7 cellular contexts compared by ENCODE assay signal in the genomic region with DNA sequence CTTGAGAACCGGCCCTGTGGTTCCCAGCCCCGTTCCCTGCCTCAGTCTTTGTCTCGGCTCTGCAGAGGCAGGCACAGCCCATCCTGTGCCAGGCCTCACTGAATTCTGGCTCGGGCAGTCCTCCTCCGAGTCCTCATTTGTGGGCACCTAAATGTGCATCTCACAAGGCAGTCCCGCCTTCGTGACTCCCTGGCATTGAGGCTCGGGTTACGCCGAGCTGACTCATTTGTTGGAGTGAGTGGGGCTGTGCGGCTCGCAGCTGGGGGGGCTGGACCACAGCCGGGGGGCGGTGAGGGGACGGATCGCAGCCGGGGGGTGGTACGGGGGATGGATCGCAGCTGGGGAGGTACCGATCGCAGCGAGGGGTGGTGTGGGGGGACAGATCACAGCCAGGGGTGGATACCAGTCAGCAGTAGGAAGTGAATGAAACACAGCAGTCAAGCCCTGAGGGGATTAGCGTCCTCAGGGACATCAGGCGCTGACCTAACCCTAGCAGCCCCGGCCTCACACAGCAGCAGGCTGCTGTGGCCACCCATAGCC.
DNase-seq lines count a peak whose midpoint lies in the region; ATAC-seq lines count a peak whose summit lies in the region.

No MANE protein-coding gene starts in this region.

- intact Hi-C loops in Right ventricle myocardium superior (cut with DNase I), result no loop called here

- DNase-seq in HK-2 (ENCODE audit: unreplicated experiment), result peak; percentile 57
- DNase-seq in SW480 (ENCODE audit: low spot score), result peak; percentile 27
- DNase-seq in Right ventricle myocardium superior, result peak; percentile 59
- no peak for DNase-seq in CD1c-positive myeloid dendritic cell (ENCODE audit: extremely low spot score)

- no peaks in the 10 kb centered on the region for H3K4me1 ChIP-seq in rectal smooth muscle tissue (ENCODE audit: control insufficient read depth, insufficient read depth, low read length)

- peak overlapping the region; percentile 14 for H3K4me3 ChIP-seq in rectal smooth muscle tissue (ENCODE audit: low read length)

- H3K27me3 ChIP-seq in rectal smooth muscle tissue (ENCODE audit: control insufficient read depth, insufficient read depth, low read length), result no peaks in the 10 kb centered on the region

- ATAC-seq in Right ventricle myocardium superior (ENCODE audit: poor library complexity) (peak; percentile 55), HG03354 (IDR thresholded peaks at IDR 0.05; ENCODE audit: poor library complexity, severe bottlenecking, unreplicated experiment) (no peak), HG03175 (IDR thresholded peaks at IDR 0.05; ENCODE audit: unreplicated experiment) (no peak)

- H3K36me3 ChIP-seq in rectal smooth muscle tissue (ENCODE audit: control insufficient read depth, insufficient read depth, low read length), result peaks cover 12% of the 10 kb centered on the region

- peak overlapping the region; percentile 59 for H3K27ac ChIP-seq in rectal smooth muscle tissue (ENCODE audit: low read depth, low read length)

- H3K9ac ChIP-seq in rectal smooth muscle tissue (ENCODE audit: low read length), result no peak overlapping the region
